2 cellular contexts compared by ENCODE assay signal in the genomic region with DNA sequence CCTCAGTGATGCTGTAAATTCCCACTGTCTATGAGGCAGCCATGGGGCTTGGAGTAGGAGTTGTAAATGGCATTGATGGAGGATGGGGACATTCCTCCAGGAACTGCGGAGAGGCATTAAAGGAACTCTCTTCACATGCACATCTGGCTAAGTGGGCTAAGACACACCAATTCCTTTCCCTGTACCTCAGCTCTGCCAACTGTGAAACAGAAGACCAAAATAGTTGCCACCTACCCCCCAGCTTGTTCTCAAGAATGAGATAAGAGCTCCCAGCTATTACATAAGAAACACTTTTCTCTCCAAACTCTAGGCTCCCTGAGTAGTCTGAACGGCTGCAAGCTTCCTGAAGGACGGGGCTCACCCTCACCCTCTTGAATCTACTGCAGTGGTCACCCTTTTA.
TF ChIP-seq lines count a peak whose summit lies in the region.

No MANE protein-coding gene starts in this region.

TF ChIP-seq in neural cell, 6 proteins besides CTCF, POLR2A, EP300 and RAD21 (continued from another document):
- TF ChIP-seq, protein P1, sequence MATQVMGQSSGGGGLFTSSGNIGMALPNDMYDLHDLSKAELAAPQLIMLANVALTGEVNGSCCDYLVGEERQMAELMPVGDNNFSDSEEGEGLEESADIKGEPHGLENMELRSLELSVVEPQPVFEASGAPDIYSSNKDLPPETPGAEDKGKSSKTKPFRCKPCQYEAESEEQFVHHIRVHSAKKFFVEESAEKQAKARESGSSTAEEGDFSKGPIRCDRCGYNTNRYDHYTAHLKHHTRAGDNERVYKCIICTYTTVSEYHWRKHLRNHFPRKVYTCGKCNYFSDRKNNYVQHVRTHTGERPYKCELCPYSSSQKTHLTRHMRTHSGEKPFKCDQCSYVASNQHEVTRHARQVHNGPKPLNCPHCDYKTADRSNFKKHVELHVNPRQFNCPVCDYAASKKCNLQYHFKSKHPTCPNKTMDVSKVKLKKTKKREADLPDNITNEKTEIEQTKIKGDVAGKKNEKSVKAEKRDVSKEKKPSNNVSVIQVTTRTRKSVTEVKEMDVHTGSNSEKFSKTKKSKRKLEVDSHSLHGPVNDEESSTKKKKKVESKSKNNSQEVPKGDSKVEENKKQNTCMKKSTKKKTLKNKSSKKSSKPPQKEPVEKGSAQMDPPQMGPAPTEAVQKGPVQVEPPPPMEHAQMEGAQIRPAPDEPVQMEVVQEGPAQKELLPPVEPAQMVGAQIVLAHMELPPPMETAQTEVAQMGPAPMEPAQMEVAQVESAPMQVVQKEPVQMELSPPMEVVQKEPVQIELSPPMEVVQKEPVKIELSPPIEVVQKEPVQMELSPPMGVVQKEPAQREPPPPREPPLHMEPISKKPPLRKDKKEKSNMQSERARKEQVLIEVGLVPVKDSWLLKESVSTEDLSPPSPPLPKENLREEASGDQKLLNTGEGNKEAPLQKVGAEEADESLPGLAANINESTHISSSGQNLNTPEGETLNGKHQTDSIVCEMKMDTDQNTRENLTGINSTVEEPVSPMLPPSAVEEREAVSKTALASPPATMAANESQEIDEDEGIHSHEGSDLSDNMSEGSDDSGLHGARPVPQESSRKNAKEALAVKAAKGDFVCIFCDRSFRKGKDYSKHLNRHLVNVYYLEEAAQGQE (IDR thresholded peaks at IDR 0.05; ENCODE audit: borderline replicate concordance) = no peak
TF ChIP-seq in neural cell: peak in this region for 0.

TF ChIP-seq in HepG2, 621 proteins besides CTCF, POLR2A, EP300 and RAD21 (continued from another document):
- TF ChIP-seq, protein P2, sequence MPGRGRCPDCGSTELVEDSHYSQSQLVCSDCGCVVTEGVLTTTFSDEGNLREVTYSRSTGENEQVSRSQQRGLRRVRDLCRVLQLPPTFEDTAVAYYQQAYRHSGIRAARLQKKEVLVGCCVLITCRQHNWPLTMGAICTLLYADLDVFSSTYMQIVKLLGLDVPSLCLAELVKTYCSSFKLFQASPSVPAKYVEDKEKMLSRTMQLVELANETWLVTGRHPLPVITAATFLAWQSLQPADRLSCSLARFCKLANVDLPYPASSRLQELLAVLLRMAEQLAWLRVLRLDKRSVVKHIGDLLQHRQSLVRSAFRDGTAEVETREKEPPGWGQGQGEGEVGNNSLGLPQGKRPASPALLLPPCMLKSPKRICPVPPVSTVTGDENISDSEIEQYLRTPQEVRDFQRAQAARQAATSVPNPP (CRISPR knock-in tag; IDR thresholded peaks at IDR 0.05) = no peak
